20 cellular contexts compared by ENCODE assay signal in genomic region chr2:167966367-167966766, GRCh38.
DNase-seq lines count a peak whose midpoint lies in the region; ATAC-seq, FAIRE-seq and TF ChIP-seq lines count a peak whose summit lies in the region.
"Had no signal": no experiment of that assay in that cellular context is flagged by ENCODE, and none has a peak within 500 bp of the region (broad histone marks: within the 10 kb centered on the region; RNA-seq: fewer than 3 reads in every experiment).

No MANE protein-coding gene starts in this region.

- no peaks in the 10 kb centered on the region for H3K9me1 ChIP-seq in K562 (ENCODE audit: control insufficient read depth, insufficient read depth, low read length)

- CTCF ChIA-PET in activated CD4-positive, alpha-beta T cell treated with anti-CD3 and anti-CD28 coated beads for 36 hours (lab: Charles Lee) = interaction anchor here (1.2 kb wide), 1 partner anchor 15 kb away, joined by 3 read pairs; no protein-coding TSS in a partner anchor
- CTCF ChIA-PET in activated CD4-positive, alpha-beta T cell treated with anti-CD3 and anti-CD28 coated beads, Interleukin-2, amount 10 ng/mL, durations not matched to agents 7 days and 5 days (lab: Charles Lee) = no interaction called here
- CTCF ChIA-PET in K562 (lab: Yijun Ruan, JAX; ENCODE audit: low intra/inter-chr PET ratio) (no interaction called here), PC-3 (lab: Charles Lee) (interaction anchor here (0.6 kb wide), 1 partner anchor 731 kb away, joined by 7 read pairs; no protein-coding TSS in a partner anchor)

- H3K4me1 ChIP-seq in K562 (replicated peaks in 1 of 2; ENCODE audit: control insufficient read depth in 2 of 2, insufficient read depth in 2 of 2, low read length in 2 of 2) (peaks cover 4 to 32% of the 10 kb centered on the region in 2 experiments; a peak in 4 of 5 replicates), PC-3 (ENCODE audit: insufficient read depth, low read length) (no peaks in the 10 kb centered on the region)
- H3K4me1 ChIP-seq: Peyer's patch had no signal

- POLR2A ChIA-PET in activated CD4-positive, alpha-beta T cell treated with anti-CD3 and anti-CD28 coated beads for 36 hours (lab: Charles Lee) = no interaction called here
- POLR2A ChIA-PET in activated CD4-positive, alpha-beta T cell treated with anti-CD3 and anti-CD28 coated beads, Interleukin-2, amount 10 ng/mL, durations not matched to agents 7 days and 5 days (lab: Charles Lee) = no interaction called here
- POLR2A ChIA-PET in K562 (lab: Yijun Ruan, JAX) = interaction anchor here (0.5 to 1.4 kb wide), 2 partner anchors 9 to 26 kb away, joined by 3 to 9 read pairs; no protein-coding TSS in a partner anchor
- POLR2A ChIA-PET in PC-3 (lab: Charles Lee; ENCODE audit: unreplicated experiment) = no interaction called here

- H3K9me3 Mint-ChIP-seq in activated CD4-positive, alpha-beta T cell treated with anti-CD3 and anti-CD28 coated beads for 36 hours (ENCODE audit: low read depth) = no peaks in the 10 kb centered on the region
- peaks cover 6% of the 10 kb centered on the region for H3K9me3 Mint-ChIP-seq in activated CD4-positive, alpha-beta T cell treated with anti-CD3 and anti-CD28 coated beads, Interleukin-2, amount 10 ng/mL, durations not matched to agents 7 days and 5 days
- H3K9me3 Mint-ChIP-seq in natural killer cell = no peaks in the 10 kb centered on the region
- H3K9me3 Mint-ChIP-seq in stimulated activated memory B cell treated with anti-CD40 and anti-IgM and Interleukin-4, amounts not matched to agents 10 μg/mL and 1 μg/mL and 100 μg/mL, for 72 hours = no peaks in the 10 kb centered on the region
- H3K9me3 Mint-ChIP-seq: CD8-positive, alpha-beta memory T cell had no signal

- TF ChIP-seq RAD21 in K562 (CRISPR knock-in tag; conservative IDR thresholded peaks at IDR 0.05 in 1 of 2, IDR thresholded peaks at IDR 0.05 in 1 of 2) = no peak

- no peak for TF ChIP-seq EP300 in K562 (IDR thresholded peaks at IDR 0.05; ENCODE audit: low read length)

- H4K20me1 ChIP-seq in K562 (replicated peaks; ENCODE audit: control insufficient read depth, insufficient read depth, low read length) = no peaks in the 10 kb centered on the region
- no peaks in the 10 kb centered on the region for H4K20me1 ChIP-seq in PC-3 (ENCODE audit: low read length)

- H3K9me3 ChIP-seq in K562 (replicated peaks; ENCODE audit: control insufficient read depth, insufficient read depth, low read depth, low read length) (no peaks in the 10 kb centered on the region), PC-3 (ENCODE audit: low read length) (no peaks in the 10 kb centered on the region)

- H2AFZ ChIP-seq in K562 (ENCODE audit: low read depth, low read length) (peak overlapping the region; percentile 50; the same call in 1 of the 2 replicates), PC-3 (ENCODE audit: low read length) (no peak overlapping the region)

- no peak overlapping the region for H3K27ac ChIP-seq in K562 (ENCODE audit: extremely low read depth, low read depth, low read length)
- no peak overlapping the region for H3K27ac ChIP-seq in PC-3 (ENCODE audit: low read length)
- H3K27ac ChIP-seq: Peyer's patch had no signal

- no peaks in the 10 kb centered on the region for H3F3A ChIP-seq in PC-3 (ENCODE audit: low read length, unreplicated experiment)

- TF ChIP-seq CTCF in K562 (IDR thresholded peaks at IDR 0.05 in 2 of 3, conservative IDR thresholded peaks at IDR 0.05 in 1 of 3; ENCODE audit: insufficient read depth in 2 of 3, low read depth in 1 of 3, low read length in 3 of 3) (no peak), natural killer cell (IDR thresholded peaks at IDR 0.05) (no peak), PC-3 (conservative IDR thresholded peaks at IDR 0.05; ENCODE audit: low read depth, low read length) (no peak)

- no peaks in the 10 kb centered on the region for H3K9me2 ChIP-seq in PC-3 (replicated peaks; ENCODE audit: low read length)

- no peak overlapping the region for H3K4me3 Mint-ChIP-seq in activated CD4-positive, alpha-beta T cell treated with anti-CD3 and anti-CD28 coated beads for 36 hours
- no peak overlapping the region for H3K4me3 Mint-ChIP-seq in activated CD4-positive, alpha-beta T cell treated with anti-CD3 and anti-CD28 coated beads, Interleukin-2, amount 10 ng/mL, durations not matched to agents 7 days and 5 days
- H3K4me3 Mint-ChIP-seq in natural killer cell = no peak overlapping the region
- H3K4me3 Mint-ChIP-seq in stimulated activated memory B cell treated with anti-CD40 and anti-IgM and Interleukin-4, amounts not matched to agents 10 μg/mL and 1 μg/mL and 100 μg/mL, for 72 hours = no peak overlapping the region
- H3K4me3 Mint-ChIP-seq: CD8-positive, alpha-beta memory T cell had no signal

- H3K9ac ChIP-seq in K562 (ENCODE audit: insufficient read depth in 1 of 2, low read depth in 2 of 2, low read length in 2 of 2) (no peak overlapping the region), PC-3 (ENCODE audit: low read length) (no peak overlapping the region)

- in situ Hi-C loops in K562 (cut with MboI) = no loop called here

- peak overlapping the region; percentile 16 for H3K27ac Mint-ChIP-seq in activated CD4-positive, alpha-beta T cell treated with anti-CD3 and anti-CD28 coated beads for 36 hours
- no peak overlapping the region for H3K27ac Mint-ChIP-seq in activated CD4-positive, alpha-beta T cell treated with anti-CD3 and anti-CD28 coated beads, Interleukin-2, amount 10 ng/mL, durations not matched to agents 7 days and 5 days
- peak overlapping the region; percentile 2 to 4 for H3K27ac Mint-ChIP-seq in natural killer cell
- peak overlapping the region; percentile 61 for H3K27ac Mint-ChIP-seq in stimulated activated memory B cell treated with anti-CD40 and anti-IgM and Interleukin-4, amounts not matched to agents 10 μg/mL and 1 μg/mL and 100 μg/mL, for 72 hours
- H3K27ac Mint-ChIP-seq: IgD-negative memory B cell had no signal

- no peak for ATAC-seq in activated CD4-positive, alpha-beta T cell treated with anti-CD3 and anti-CD28 coated beads for 36 hours
- ATAC-seq in K562 = no peak
- no peak for ATAC-seq in natural killer cell
- no peak for ATAC-seq in stimulated activated memory B cell treated with anti-CD40 and anti-IgM and Interleukin-4, amounts not matched to agents 10 μg/mL and 1 μg/mL and 100 μg/mL, for 72 hours
- ATAC-seq in PC-3 = no peak
- ATAC-seq in stimulated activated naive CD8-positive, alpha-beta T cell treated with anti-CD3 and anti-CD28 coated beads, Interleukin-15, Interleukin-2, amounts not matched to agents 100 U/mL and 50 U/mL, for 24 hours = no peak
- ATAC-seq: Right ventricle myocardium inferior had no signal

- no peaks in the 10 kb centered on the region for H3K27me3 Mint-ChIP-seq in activated CD4-positive, alpha-beta T cell treated with anti-CD3 and anti-CD28 coated beads for 36 hours
- H3K27me3 Mint-ChIP-seq in activated CD4-positive, alpha-beta T cell treated with anti-CD3 and anti-CD28 coated beads, Interleukin-2, amount 10 ng/mL, durations not matched to agents 7 days and 5 days = no peaks in the 10 kb centered on the region
- H3K27me3 Mint-ChIP-seq in natural killer cell (ENCODE audit: low read depth in 2 of 2) = no peaks in the 10 kb centered on the region
- no peaks in the 10 kb centered on the region for H3K27me3 Mint-ChIP-seq in stimulated activated memory B cell treated with anti-CD40 and anti-IgM and Interleukin-4, amounts not matched to agents 10 μg/mL and 1 μg/mL and 100 μg/mL, for 72 hours
- H3K27me3 Mint-ChIP-seq: CD8-positive, alpha-beta memory T cell; IgD-negative memory B cell had no signal

- no peak for TF ChIP-seq POLR2A in K562 (conservative IDR thresholded peaks at IDR 0.05)

- DNase-seq in activated CD4-positive, alpha-beta T cell treated with anti-CD3 and anti-CD28 coated beads for 36 hours = no peak
- DNase-seq in activated CD4-positive, alpha-beta T cell treated with anti-CD3 and anti-CD28 coated beads, Interleukin-2, amount 10 ng/mL, durations not matched to agents 7 days and 5 days = no peak
- DNase-seq in K562 (ENCODE audit: extremely low read depth in 1 of 4, low spot score in 3 of 4) = no peak
- DNase-seq in natural killer cell = no peak
- no peak for DNase-seq in effector CD8-positive, alpha-beta T cell (lab: John Stamatoyannopoulos, UW)
- DNase-seq in PC-3 = no peak
- DNase-seq in stimulated activated naive CD8-positive, alpha-beta T cell treated with anti-CD3 and anti-CD28 coated beads, Interleukin-15, Interleukin-2, amounts not matched to agents 100 U/mL and 50 U/mL, for 24 hours = no peak
- DNase-seq: 8988T; CD8-positive, alpha-beta memory T cell; DND-41; H7; NCI-H187; NCI-H446; NCI-H774; Peyer's patch had no signal

- H3K36me3 Mint-ChIP-seq in activated CD4-positive, alpha-beta T cell treated with anti-CD3 and anti-CD28 coated beads for 36 hours (ENCODE audit: low read depth) = peaks cover 29% of the 10 kb centered on the region
- peaks cover 12% of the 10 kb centered on the region for H3K36me3 Mint-ChIP-seq in activated CD4-positive, alpha-beta T cell treated with anti-CD3 and anti-CD28 coated beads, Interleukin-2, amount 10 ng/mL, durations not matched to agents 7 days and 5 days (ENCODE audit: low read depth)
- H3K36me3 Mint-ChIP-seq in natural killer cell = no peaks in the 10 kb centered on the region
- peaks cover 35% of the 10 kb centered on the region for H3K36me3 Mint-ChIP-seq in stimulated activated memory B cell treated with anti-CD40 and anti-IgM and Interleukin-4, amounts not matched to agents 10 μg/mL and 1 μg/mL and 100 μg/mL, for 72 hours

- FAIRE-seq in K562 (lab: Jason Lieb, UNC) = no peak
- FAIRE-seq: D721Med, G401.6 had no signal

- peaks cover 8% of the 10 kb centered on the region for H3K4me1 Mint-ChIP-seq in activated CD4-positive, alpha-beta T cell treated with anti-CD3 and anti-CD28 coated beads for 36 hours
- H3K4me1 Mint-ChIP-seq in activated CD4-positive, alpha-beta T cell treated with anti-CD3 and anti-CD28 coated beads, Interleukin-2, amount 10 ng/mL, durations not matched to agents 7 days and 5 days = peaks cover 6% of the 10 kb centered on the region
- H3K4me1 Mint-ChIP-seq in natural killer cell = peaks cover 16 to 34% of the 10 kb centered on the region in 2 donors
- peaks cover 15% of the 10 kb centered on the region for H3K4me1 Mint-ChIP-seq in stimulated activated memory B cell treated with anti-CD40 and anti-IgM and Interleukin-4, amounts not matched to agents 10 μg/mL and 1 μg/mL and 100 μg/mL, for 72 hours

- 45% methylated on average over 3 of the region's 3 CpGs for WGBS in K562 (ENCODE audit: insufficient coverage, low coverage, missing lambda C conversion rate)

- H3K79me2 ChIP-seq in K562 (ENCODE audit: control insufficient read depth, insufficient read depth, low read length) = no peaks in the 10 kb centered on the region
- H3K79me2 ChIP-seq in PC-3 (ENCODE audit: low read length) = no peaks in the 10 kb centered on the region

- intact Hi-C loops in activated CD4-positive, alpha-beta T cell treated with anti-CD3 and anti-CD28 coated beads for 36 hours (cut with DNase I, micrococcal nuclease) = loop anchor here (2.0 to 5.0 kb wide), 2 partner anchors 151 to 152 kb away; no protein-coding TSS in a partner anchor
- intact Hi-C loops in K562 (cut with micrococcal nuclease) = loop anchor here (10.0 kb wide), 1 partner anchor 1432 kb away; no protein-coding TSS in a partner anchor
- intact Hi-C loops in natural killer cell (cut with micrococcal nuclease) = no loop called here
- intact Hi-C loops in PC-3 (cut with micrococcal nuclease) = no loop called here

- BruUV-seq in K562 (replicated peaks; lab: Mats Ljungman, UMichigan) (no TSS peak), PC-3 (replicated peaks; lab: Mats Ljungman, UMichigan) (no TSS peak)

- H3K36me3 ChIP-seq in K562 (ENCODE audit: control insufficient read depth, insufficient read depth, low read length) (no peaks in the 10 kb centered on the region), PC-3 (ENCODE audit: low read depth, low read length) (peaks cover 5% of the 10 kb centered on the region; the same call in 1 of the 2 replicates)

- H3K4me2 ChIP-seq in K562 (ENCODE audit: insufficient read depth, low read length) = no peak overlapping the region
- no peak overlapping the region for H3K4me2 ChIP-seq in PC-3 (ENCODE audit: low read length)

- H3K27me3 ChIP-seq in K562 (ENCODE audit: control insufficient read depth in 2 of 2, insufficient read depth in 2 of 2, low read length in 2 of 2) (no peaks in the 10 kb centered on the region), PC-3 (ENCODE audit: low read length) (no peaks in the 10 kb centered on the region)
- H3K27me3 ChIP-seq: Peyer's patch had no signal

- H3K4me3 ChIP-seq in K562 (no peak overlapping the region), PC-3 (ENCODE audit: low read length) (no peak overlapping the region)
- H3K4me3 ChIP-seq: Peyer's patch had no signal

Comparison
In these comparisons a context has a peak if more than half of its experiments do, and no peak if none do; other contexts are left out.
1. CTCF ChIA-PET loops: an anchor here in activated CD4-positive, alpha-beta T cell treated with anti-CD3 and anti-CD28 coated beads for 36 hours (1.2 kb wide) and PC-3 (0.6 kb wide); none called in activated CD4-positive, alpha-beta T cell treated with anti-CD3 and anti-CD28 coated beads, Interleukin-2, amount 10 ng/mL, durations not matched to agents 7 days and 5 days and K562.
2. intact Hi-C loops: an anchor here in activated CD4-positive, alpha-beta T cell treated with anti-CD3 and anti-CD28 coated beads for 36 hours (2.0 to 5.0 kb wide) and K562 (10.0 kb wide); none called in natural killer cell and PC-3.